8 cellular contexts compared by ENCODE assay signal in the genomic region with DNA sequence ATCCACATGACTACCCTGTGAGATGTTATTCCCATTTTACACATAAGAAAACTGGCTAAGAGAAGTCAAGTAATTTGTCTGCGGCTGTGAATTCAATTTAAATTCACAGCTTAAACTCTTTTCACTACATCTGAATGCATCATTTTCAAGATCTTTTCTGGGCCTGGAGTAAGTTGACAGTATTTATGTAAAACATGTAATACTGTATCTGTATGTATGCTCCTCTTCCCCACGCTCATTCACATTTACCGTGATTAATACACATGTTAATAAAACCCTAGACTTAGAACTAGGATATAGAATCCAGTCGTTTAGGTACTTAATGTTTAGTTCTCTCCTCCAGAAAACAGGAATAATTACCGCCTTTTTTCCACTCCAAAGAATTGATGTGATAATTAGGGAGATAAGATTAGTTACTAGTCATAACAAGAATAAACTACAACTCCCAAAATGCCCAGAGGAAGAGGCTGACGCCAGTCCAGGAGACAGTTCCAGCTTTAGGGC.
DNase-seq lines count a peak whose midpoint lies in the region; ATAC-seq and TF ChIP-seq lines count a peak whose summit lies in the region.

No MANE protein-coding gene starts in this region.

- H2AFZ ChIP-seq in DND-41 (ENCODE audit: low read depth, low read length) (peak overlapping the region; percentile 74), parathyroid adenoma (peak overlapping the region; percentile 29)

- H3K4me1 ChIP-seq in DND-41 (ENCODE audit: insufficient read depth, low read length) (peaks cover 32% of the 10 kb centered on the region), parathyroid adenoma (no peaks in the 10 kb centered on the region)

- no peaks in the 10 kb centered on the region for H3K27me3 Mint-ChIP-seq in central memory CD8-positive, alpha-beta T cell

- H4K20me1 ChIP-seq in DND-41 (ENCODE audit: insufficient read depth, low read length) = no peaks in the 10 kb centered on the region

- ATAC-seq in DND-41 (ENCODE audit: insufficient read depth, low read depth) = no peak
- ATAC-seq in central memory CD8-positive, alpha-beta T cell (replicated peaks; ENCODE audit: extremely low read depth, poor library complexity, severe bottlenecking) = no peak
- no peak for ATAC-seq in GM21619 (IDR thresholded peaks at IDR 0.05; ENCODE audit: unreplicated experiment)

- no peak for TF ChIP-seq CTCF in DND-41 (IDR thresholded peaks at IDR 0.05; ENCODE audit: borderline replicate concordance, extremely low read depth, low read length, poor library complexity, severe bottlenecking)
- no peak for TF ChIP-seq CTCF in parathyroid adenoma (IDR thresholded peaks at IDR 0.05)

- H3K27ac ChIP-seq in DND-41 (ENCODE audit: low read length) (peak overlapping the region; percentile 66), KOPT-K1 (ENCODE audit: low read depth, low read length, poor library complexity, severe bottlenecking) (peak overlapping the region; percentile 70), parathyroid adenoma (no peak overlapping the region)

- H3K27ac Mint-ChIP-seq in central memory CD8-positive, alpha-beta T cell (ENCODE audit: low read depth) = peak overlapping the region; percentile 68

- peak overlapping the region; percentile 66 for H3K9ac ChIP-seq in DND-41 (ENCODE audit: low read depth, low read length)
- H3K9ac ChIP-seq in parathyroid adenoma = no peak overlapping the region

- DNase-seq in DND-41 = no peak
- no peak for DNase-seq in central memory CD8-positive, alpha-beta T cell (ENCODE audit: low spot score in 2 of 2)
- DNase-seq in GDM1 (lab: John Stamatoyannopoulos, UW) = no peak
- DNase-seq in T-helper 9 cell = no peak
- DNase-seq in SKM-1 (lab: John Stamatoyannopoulos, UW; ENCODE audit: unreplicated experiment) = no peak

- peaks cover 32% of the 10 kb centered on the region for H3K4me1 Mint-ChIP-seq in central memory CD8-positive, alpha-beta T cell

- H3K79me2 ChIP-seq in DND-41 (ENCODE audit: insufficient read depth, low read length) = peaks cover 37% of the 10 kb centered on the region
- H3K79me2 ChIP-seq in parathyroid adenoma = peaks cover 15% of the 10 kb centered on the region

- H3K27me3 ChIP-seq in DND-41 (ENCODE audit: insufficient read depth, low read length, poor library complexity) = no peaks in the 10 kb centered on the region
- no peaks in the 10 kb centered on the region for H3K27me3 ChIP-seq in parathyroid adenoma (ENCODE audit: control insufficient read depth, insufficient read depth, low read length)

- no peaks in the 10 kb centered on the region for H3K36me3 Mint-ChIP-seq in central memory CD8-positive, alpha-beta T cell (ENCODE audit: insufficient read depth)

- H3K4me3 ChIP-seq in DND-41 (ENCODE audit: low read depth in 1 of 2, low read length in 2 of 2) (peak overlapping the region in 1 of 2 experiments; percentile 86; a peak in 3 of 4 replicates), parathyroid adenoma (ENCODE audit: low read depth, low read length) (no peak overlapping the region)

- no peaks in the 10 kb centered on the region for H3K9me3 Mint-ChIP-seq in central memory CD8-positive, alpha-beta T cell

- H3K9me3 ChIP-seq in DND-41 (ENCODE audit: insufficient read depth, low read length, severe bottlenecking) (no peaks in the 10 kb centered on the region), KOPT-K1 (ENCODE audit: insufficient read depth, low read length, poor library complexity, severe bottlenecking) (no peaks in the 10 kb centered on the region), parathyroid adenoma (ENCODE audit: control insufficient read depth, low read length) (no peaks in the 10 kb centered on the region)

- H3K36me3 ChIP-seq in DND-41 (ENCODE audit: insufficient read depth, low read length) = no peaks in the 10 kb centered on the region
- H3K36me3 ChIP-seq in KOPT-K1 (ENCODE audit: insufficient read depth, low read length) = no peaks in the 10 kb centered on the region
- no peaks in the 10 kb centered on the region for H3K36me3 ChIP-seq in parathyroid adenoma (ENCODE audit: control insufficient read depth, insufficient read depth, low read length)

- H3K4me2 ChIP-seq in DND-41 (ENCODE audit: insufficient read depth, low read length) (peak overlapping the region; percentile 82), parathyroid adenoma (ENCODE audit: low read length) (no peak overlapping the region)

- peak overlapping the region; percentile 99 for H3K4me3 Mint-ChIP-seq in central memory CD8-positive, alpha-beta T cell
